ENCODE assay signal across 13 cellular contexts in genomic region chr9:115764649-115765048, GRCh38.
"Had no signal": no experiment of that assay in that cellular context is flagged by ENCODE, and none has a peak within 500 bp of the region (broad histone marks: within the 10 kb centered on the region; RNA-seq: fewer than 3 reads in every experiment).

No MANE protein-coding gene starts in this region.

- H3K27ac ChIP-seq: esophagus squamous epithelium, gastrocnemius medialis, prostate gland, stomach, thyroid gland, vagina had no signal

- ATAC-seq: activated CD8-positive, alpha-beta T cell treated with anti-CD3 and anti-CD28 coated beads, Interleukin-2, amount 10 ng/mL, durations not matched to agents 7 days and 5 days; gastrocnemius medialis had no signal

- H3K36me3 ChIP-seq: esophagus squamous epithelium, gastrocnemius medialis, prostate gland, stomach, thyroid gland, vagina had no signal

- FAIRE-seq: colon had no signal

- H3K4me3 ChIP-seq: esophagus squamous epithelium, gastrocnemius medialis, lung, prostate gland, stomach, thyroid gland, vagina had no signal

- H3K27me3 ChIP-seq: esophagus squamous epithelium, gastrocnemius medialis, stomach, thyroid gland, vagina had no signal

- H3K9me3 ChIP-seq: esophagus squamous epithelium, gastrocnemius medialis, prostate gland, SK-N-SH, stomach, thyroid gland, vagina had no signal

- H3K4me1 ChIP-seq: esophagus squamous epithelium, gastrocnemius medialis, prostate gland, stomach, thyroid gland, vagina had no signal

- DNase-seq: activated CD4-positive, alpha-beta T cell treated with anti-CD3 and anti-CD28 coated beads for 4 hours; activated CD8-positive, alpha-beta memory T cell treated with anti-CD3 and anti-CD28 coated beads, Interleukin-2, amount 50 U/mL, for 48 hours; activated CD8-positive, alpha-beta T cell treated with anti-CD3 and anti-CD28 coated beads, Interleukin-2, amount 10 ng/mL, durations not matched to agents 7 days and 5 days; esophagus squamous epithelium; gastrocnemius medialis; naive B cell; SK-N-SH; stomach; thyroid gland had no signal
